In genomic region chr1:27349784-27350672, GRCh38 we compare ENCODE assay signal across 8 cellular contexts. TPM values are rescaled to one million over a fixed set of nuclear protein-coding genes. Genes with fewer than 3 reads are reported as not detected.
DNase-seq lines count a peak whose midpoint lies in the region; ATAC-seq and TF ChIP-seq lines count a peak whose summit lies in the region.

No MANE protein-coding gene starts in this region.

- peaks cover 11% of the 10 kb centered on the region for H3K27me3 Mint-ChIP-seq in endodermal cell (ENCODE audit: insufficient read depth)
- no peaks in the 10 kb centered on the region for H3K27me3 Mint-ChIP-seq in activated CD8-positive, alpha-beta memory T cell treated with anti-CD3 and anti-CD28 coated beads, Interleukin-2, amount 10 ng/mL, durations not matched to agents 7 days and 5 days

- peaks cover 5% of the 10 kb centered on the region for H3K9me3 Mint-ChIP-seq in endodermal cell
- no peaks in the 10 kb centered on the region for H3K9me3 Mint-ChIP-seq in activated CD8-positive, alpha-beta memory T cell treated with anti-CD3 and anti-CD28 coated beads, Interleukin-2, amount 10 ng/mL, durations not matched to agents 7 days and 5 days (ENCODE audit: low read depth)

- ATAC-seq in HCT116 (no peak), GM19467 (IDR thresholded peaks at IDR 0.05; ENCODE audit: unreplicated experiment) (no peak)
- no peak for ATAC-seq in activated CD8-positive, alpha-beta memory T cell treated with anti-CD3 and anti-CD28 coated beads, Interleukin-2, amount 10 ng/mL, durations not matched to agents 7 days and 5 days

- no peak for TF ChIP-seq POLR2A in HCT116 (IDR thresholded peaks at IDR 0.05; ENCODE audit: borderline replicate concordance, extremely low read depth, insufficient read depth, insufficient read length)

- BruUV-seq in HCT116 (replicated peaks; lab: Mats Ljungman, UMichigan), result no TSS peak

- H3K79me2 ChIP-seq in HCT116 (ENCODE audit: insufficient read depth, low read length), result no peaks in the 10 kb centered on the region

- no peak overlapping the region for H3K9ac ChIP-seq in HCT116 (ENCODE audit: low read length)
- H3K9ac ChIP-seq in endodermal cell (ENCODE audit: extremely low read depth, low read length, poor library complexity, severe bottlenecking), result no peak overlapping the region

- H4K20me1 ChIP-seq in HCT116 (ENCODE audit: insufficient read depth), result no peaks in the 10 kb centered on the region

- H3K36me3 ChIP-seq in HCT116 (ENCODE audit: control insufficient read depth in 1 of 2, insufficient read depth in 2 of 2, low read length in 2 of 2) (no peaks in the 10 kb centered on the region), endodermal cell (ENCODE audit: control insufficient read depth, insufficient read depth, low read length) (no peaks in the 10 kb centered on the region)

- POLR2A ChIA-PET in HCT116 (lab: Charles Lee), result interaction anchor here (1.0 to 1.2 kb wide), 2 partner anchors 8 to 16 kb away, joined by 3 to 11 read pairs; partner anchors contain the start of genes MAP3K6 and SYTL1

- H3K9me3 ChIP-seq in HCT116 (ENCODE audit: control insufficient read depth in 1 of 2, insufficient read depth in 1 of 2, low read depth in 1 of 2, low read length in 2 of 2) (no peaks in the 10 kb centered on the region), endodermal cell (ENCODE audit: control insufficient read depth, low read length) (no peaks in the 10 kb centered on the region)

- TF ChIP-seq RAD21 in HCT116 (IDR thresholded peaks at IDR 0.05; ENCODE audit: low read depth), result no peak

- RAD21 ChIA-PET in HCT116 (lab: Charles Lee; ENCODE audit: low non-redundant PET in 1 of 2, low total read pairs in 2 of 2, uncharacterized antibody in 2 of 2, unreplicated experiment in 2 of 2), result no interaction called here

- H3K4me2 ChIP-seq in HCT116 (ENCODE audit: low read length), result peak overlapping the region; percentile 96; the same call in 1 of the 2 replicates

- H3K4me3 Mint-ChIP-seq in endodermal cell, result peak overlapping the region; percentile 60
- no peak overlapping the region for H3K4me3 Mint-ChIP-seq in activated CD8-positive, alpha-beta memory T cell treated with anti-CD3 and anti-CD28 coated beads, Interleukin-2, amount 10 ng/mL, durations not matched to agents 7 days and 5 days

- H3K9me2 ChIP-seq in HCT116 (ENCODE audit: insufficient read depth), result no peaks in the 10 kb centered on the region

- intact Hi-C loops in HCT116 (cut with micrococcal nuclease), result loop anchor here (1.0 kb wide), 1 partner anchor 9 kb away; no protein-coding TSS in a partner anchor

- H3K27ac ChIP-seq in HCT116 (ENCODE audit: low read depth, low read length) (peak overlapping the region; percentile 77; the same call in 1 of the 2 replicates), endodermal cell (ENCODE audit: low read depth, low read length) (no peak overlapping the region)

- H3K4me1 Mint-ChIP-seq in endodermal cell, result no peaks in the 10 kb centered on the region
- peaks cover 5% of the 10 kb centered on the region for H3K4me1 Mint-ChIP-seq in activated CD8-positive, alpha-beta memory T cell treated with anti-CD3 and anti-CD28 coated beads, Interleukin-2, amount 10 ng/mL, durations not matched to agents 7 days and 5 days

- peaks cover 4% of the 10 kb centered on the region for H3K36me3 Mint-ChIP-seq in endodermal cell (ENCODE audit: low read depth)
- peaks cover 5% of the 10 kb centered on the region for H3K36me3 Mint-ChIP-seq in activated CD8-positive, alpha-beta memory T cell treated with anti-CD3 and anti-CD28 coated beads, Interleukin-2, amount 10 ng/mL, durations not matched to agents 7 days and 5 days

- no peaks in the 10 kb centered on the region for H3K27me3 ChIP-seq in HCT116 (ENCODE audit: insufficient read depth, low read length)
- H3K27me3 ChIP-seq in endodermal cell (ENCODE audit: control insufficient read depth, insufficient read depth, low read length, poor library complexity, severe bottlenecking), result peaks cover 16% of the 10 kb centered on the region

- DNase-seq in HCT116 (ENCODE audit: low read depth, low spot score) (no peak), NCI-H748 treated with DMSO at 0.1 percent for 48 hours (lab: John Stamatoyannopoulos, UW) (peak; percentile 4), endodermal cell (peak; percentile 94), mucosa of gallbladder (ENCODE audit: low spot score) (peak; percentile 64), GM10266 (ENCODE audit: extremely low spot score) (no peak), middle frontal gyrus (ENCODE audit: extremely low spot score, low spot score) (no peak)
- no peak for DNase-seq in activated CD8-positive, alpha-beta memory T cell treated with anti-CD3 and anti-CD28 coated beads, Interleukin-2, amount 10 ng/mL, durations not matched to agents 7 days and 5 days

- H3K4me1 ChIP-seq in HCT116 (ENCODE audit: control insufficient read depth in 1 of 2, insufficient read depth in 2 of 2, low read length in 2 of 2), result peaks cover 26 to 39% of the 10 kb centered on the region in 2 experiments
- no peaks in the 10 kb centered on the region for H3K4me1 ChIP-seq in endodermal cell (ENCODE audit: control insufficient read depth, insufficient read depth, low read length)

- no peak overlapping the region for H2AFZ ChIP-seq in HCT116 (ENCODE audit: low read depth, low read length, poor library complexity, severe bottlenecking)

- 16 to 31% methylated on average over 40 to 84 of the region's 84 CpGs for WGBS in endodermal cell (ENCODE audit: insufficient coverage in 1 of 2, insufficient read length in 1 of 2), 2 experiments

- H3K27ac Mint-ChIP-seq in endodermal cell, result no peak overlapping the region
- H3K27ac Mint-ChIP-seq in activated CD8-positive, alpha-beta memory T cell treated with anti-CD3 and anti-CD28 coated beads, Interleukin-2, amount 10 ng/mL, durations not matched to agents 7 days and 5 days, result no peak overlapping the region

- H3K4me3 ChIP-seq in HCT116 (replicated peaks in 1 of 2; ENCODE audit: low read depth in 1 of 2, low read length in 2 of 2) (no peak overlapping the region), endodermal cell (ENCODE audit: low read length) (peak overlapping the region; percentile 73)

- CTCF ChIA-PET in HCT116 (lab: Charles Lee), result interaction anchor here (1.1 to 1.5 kb wide), 3 partner anchors 8 to 16 kb away, joined by 3 to 7 read pairs (median 4); partner anchors contain the start of gene MAP3K6
- CTCF ChIA-PET in activated CD8-positive, alpha-beta memory T cell treated with anti-CD3 and anti-CD28 coated beads, Interleukin-2, amount 10 ng/mL, durations not matched to agents 7 days and 5 days (lab: Charles Lee), result interaction anchor here (1.4 to 2.3 kb wide), 3 partner anchors 7 to 18 kb away, joined by 4 to 11 read pairs (median 10); partner anchors contain the start of gene SYTL1

- no peak for TF ChIP-seq CTCF in HCT116 (IDR thresholded peaks at IDR 0.05 in 2 of 3, conservative IDR thresholded peaks at IDR 0.05 in 1 of 3; ENCODE audit: borderline replicate concordance in 1 of 3, insufficient read depth in 1 of 3, low read depth in 2 of 3, low read length in 2 of 3)
- TF ChIP-seq CTCF in endodermal cell (conservative IDR thresholded peaks at IDR 0.05), result no peak
- no peak for TF ChIP-seq CTCF in GM10266 (IDR thresholded peaks at IDR 0.05; ENCODE audit: control insufficient read depth, insufficient read depth, low read depth, missing control alignments)

TF ChIP-seq in HCT116, 20 proteins besides CTCF, POLR2A, EP300 and RAD21 (continues in another document):
- TF ChIP-seq FOSL1 (IDR thresholded peaks at IDR 0.05; ENCODE audit: low read depth) (no peak), POLR2AphosphoS5 (IDR thresholded peaks at IDR 0.05; ENCODE audit: low read depth, low read length) (no peak), CBX3 (IDR thresholded peaks at IDR 0.05; ENCODE audit: low read depth) (no peak), CEBPB (IDR thresholded peaks at IDR 0.05; ENCODE audit: low read depth) (no peak), EZH2phosphoT487 (IDR thresholded peaks at IDR 0.05; ENCODE audit: borderline replicate concordance) (no peak), EGR1 (IDR thresholded peaks at IDR 0.05; ENCODE audit: low read depth) (no peak), JUND (IDR thresholded peaks at IDR 0.05) (no peak), YY1 (IDR thresholded peaks at IDR 0.05; ENCODE audit: extremely low read depth, insufficient replicate concordance, low read depth, low read length) (no peak)

RNA-seq across cellular contexts. Expression of gene SYTL1, which starts 8.2 kb away (rescaled TPM):
- total RNA-seq in HCT116 (2021; ENCODE audit: unreplicated experiment) (75.9 TPM), endodermal cell (1 to 10 TPM; 6.7 to 7.5 TPM), mucosa of gallbladder (48.5 TPM)
- polyA plus RNA-seq in HCT116 (2012), result 85.9 and 88.7 TPM in 2 replicates
- polyA plus RNA-seq in endodermal cell (2013, experiment 1 of 2), result 3.2 TPM
- polyA plus RNA-seq in endodermal cell (2013, experiment 2 of 2), result 4.9 TPM
- 10 to 100 TPM; 60.7 to 85.3 TPM for total RNA-seq in activated CD8-positive, alpha-beta memory T cell treated with anti-CD3 and anti-CD28 coated beads, Interleukin-2, amount 10 ng/mL, durations not matched to agents 7 days and 5 days

RNA-seq across cellular contexts. Expression of gene MAP3K6, which starts 16.7 kb away (rescaled TPM):
- 30.2 TPM for total RNA-seq in HCT116 (2021; ENCODE audit: unreplicated experiment)
- 26.8 and 30.2 TPM in 2 replicates for polyA plus RNA-seq in HCT116 (2012)
- total RNA-seq in endodermal cell, result 10 to 100 TPM in 1 of 2 donors, 1 to 10 TPM in 1; 6.6 to 11.5 TPM
- polyA plus RNA-seq in endodermal cell (2013, experiment 1 of 2), result 14.9 TPM
- polyA plus RNA-seq in endodermal cell (2013, experiment 2 of 2), result 14.3 TPM
- 50.9 TPM for total RNA-seq in mucosa of gallbladder
- total RNA-seq in activated CD8-positive, alpha-beta memory T cell treated with anti-CD3 and anti-CD28 coated beads, Interleukin-2, amount 10 ng/mL, durations not matched to agents 7 days and 5 days, result 10 to 100 TPM in 1 of 2 experiments, 1 to 10 TPM in 1; 7.4 to 10.6 TPM

RNA-seq across cellular contexts. Expression of gene FCN3, which starts 24.6 kb away (rescaled TPM):
- total RNA-seq in HCT116 (2021; ENCODE audit: unreplicated experiment), result 1.2 TPM
- 0.39 and 0.64 TPM in 2 replicates for polyA plus RNA-seq in HCT116 (2012)
- total RNA-seq in endodermal cell, result under 1 TPM in 1 of 2 donors, not detected in 1; 0.26 TPM
- polyA plus RNA-seq in endodermal cell (2013, experiment 1 of 2), result not detected
- not detected for polyA plus RNA-seq in endodermal cell (2013, experiment 2 of 2)
- 3.5 TPM for total RNA-seq in mucosa of gallbladder
- not detected for total RNA-seq in activated CD8-positive, alpha-beta memory T cell treated with anti-CD3 and anti-CD28 coated beads, Interleukin-2, amount 10 ng/mL, durations not matched to agents 7 days and 5 days

RNA-seq across cellular contexts. Expression of gene TMEM222, which starts 28.1 kb away (rescaled TPM):
- total RNA-seq in HCT116 (2021; ENCODE audit: unreplicated experiment), result 32.8 TPM
- 41.1 and 41.2 TPM in 2 replicates for polyA plus RNA-seq in HCT116 (2012)
- total RNA-seq in endodermal cell, result 10 to 100 TPM; 26.0 to 31.8 TPM
- polyA plus RNA-seq in endodermal cell (2013, experiment 1 of 2), result 22.2 TPM
- 22.5 TPM for polyA plus RNA-seq in endodermal cell (2013, experiment 2 of 2)
- total RNA-seq in mucosa of gallbladder, result 34.3 TPM
- 10 to 100 TPM; 31.0 to 44.2 TPM for total RNA-seq in activated CD8-positive, alpha-beta memory T cell treated with anti-CD3 and anti-CD28 coated beads, Interleukin-2, amount 10 ng/mL, durations not matched to agents 7 days and 5 days

RNA-seq across cellular contexts. Expression of gene CD164L2, which starts 33.1 kb away (rescaled TPM):
- total RNA-seq in HCT116 (2021; ENCODE audit: unreplicated experiment) (11.6 TPM), endodermal cell (1 to 10 TPM; 1.6 to 1.8 TPM), mucosa of gallbladder (5.4 TPM)
- 10.4 and 13.0 TPM in 2 replicates for polyA plus RNA-seq in HCT116 (2012)
- 1.4 TPM for polyA plus RNA-seq in endodermal cell (2013, experiment 1 of 2)
- polyA plus RNA-seq in endodermal cell (2013, experiment 2 of 2), result 0.83 TPM
- not detected for total RNA-seq in activated CD8-positive, alpha-beta memory T cell treated with anti-CD3 and anti-CD28 coated beads, Interleukin-2, amount 10 ng/mL, durations not matched to agents 7 days and 5 days

Comparison
In these comparisons a context has a peak if more than half of its experiments do, and no peak if none do; other contexts are left out.
1. DNase-seq: peak in NCI-H748 treated with DMSO at 0.1 percent for 48 hours (single experiment), endodermal cell (single experiment) and mucosa of gallbladder (single experiment); none in HCT116 (single experiment), activated CD8-positive, alpha-beta memory T cell treated with anti-CD3 and anti-CD28 coated beads, Interleukin-2, amount 10 ng/mL, durations not matched to agents 7 days and 5 days (single experiment), GM10266 (single experiment) and middle frontal gyrus (single experiment).